In the genomic region with DNA sequence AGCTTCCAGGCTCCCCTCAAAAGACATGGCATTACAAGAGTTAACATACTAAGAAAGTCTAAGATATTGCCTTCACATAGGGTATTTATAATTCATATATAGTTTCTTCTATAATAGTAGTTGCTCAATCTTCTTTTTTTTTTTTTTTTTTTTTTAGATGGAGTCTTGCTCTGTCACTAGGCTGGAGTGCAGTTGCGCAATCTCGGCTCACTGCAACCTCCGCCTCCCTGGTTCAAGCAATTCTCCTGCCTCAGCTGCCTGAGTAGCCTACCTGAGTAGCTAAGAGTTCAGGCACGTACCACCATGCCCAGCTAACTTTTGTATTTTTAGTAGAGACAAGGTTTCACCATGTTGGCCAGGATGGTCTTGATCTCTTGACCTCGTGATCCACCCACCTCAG, we compare ENCODE assay signal across 3 cellular contexts.
TF ChIP-seq lines count a peak whose summit lies in the region.
"Not testable (repeated sequence)": the region's sequence is repeated elsewhere in the genome, so short reads cannot be mapped to it uniquely, and the experiment has no call there.

No MANE protein-coding gene starts in this region.

TF ChIP-seq in IMR-90, 13 proteins besides CTCF, POLR2A, EP300 and RAD21:
- peak; percentile 40; the same call in 1 of the 2 replicates for TF ChIP-seq CEBPB (IDR thresholded peaks at IDR 0.05; ENCODE audit: low read depth, low read length)

TF ChIP-seq in K562, 482 proteins besides CTCF, POLR2A, EP300 and RAD21:
- TF ChIP-seq CEBPG (CRISPR knock-in tag; IDR thresholded peaks at IDR 0.05), result not testable (repeated sequence)
- TF ChIP-seq CEBPG (tag; conservative IDR thresholded peaks at IDR 0.05 in 1 of 2, IDR thresholded peaks at IDR 0.05 in 1 of 2) (peak in 1 of 2 experiments; percentile 82; a peak in 2 of 4 replicates), CEBPB (tag; IDR thresholded peaks at IDR 0.05) (peak; percentile 54)

TF ChIP-seq in HepG2, 621 proteins besides CTCF, POLR2A, EP300 and RAD21:
- TF ChIP-seq CEBPG (CRISPR knock-in tag; IDR thresholded peaks at IDR 0.05) (peak; percentile 70), CEBPB (IDR thresholded peaks at IDR 0.05; ENCODE audit: borderline replicate concordance, low read depth, low read length) (peak; percentile 67; the same call in 1 of the 2 replicates)
TF ChIP-seq in HepG2: peak in this region for 2; not testable (repeated sequence) for 619.
